Comparison of ENCODE assay signal across 12 cellular contexts in the genomic region with DNA sequence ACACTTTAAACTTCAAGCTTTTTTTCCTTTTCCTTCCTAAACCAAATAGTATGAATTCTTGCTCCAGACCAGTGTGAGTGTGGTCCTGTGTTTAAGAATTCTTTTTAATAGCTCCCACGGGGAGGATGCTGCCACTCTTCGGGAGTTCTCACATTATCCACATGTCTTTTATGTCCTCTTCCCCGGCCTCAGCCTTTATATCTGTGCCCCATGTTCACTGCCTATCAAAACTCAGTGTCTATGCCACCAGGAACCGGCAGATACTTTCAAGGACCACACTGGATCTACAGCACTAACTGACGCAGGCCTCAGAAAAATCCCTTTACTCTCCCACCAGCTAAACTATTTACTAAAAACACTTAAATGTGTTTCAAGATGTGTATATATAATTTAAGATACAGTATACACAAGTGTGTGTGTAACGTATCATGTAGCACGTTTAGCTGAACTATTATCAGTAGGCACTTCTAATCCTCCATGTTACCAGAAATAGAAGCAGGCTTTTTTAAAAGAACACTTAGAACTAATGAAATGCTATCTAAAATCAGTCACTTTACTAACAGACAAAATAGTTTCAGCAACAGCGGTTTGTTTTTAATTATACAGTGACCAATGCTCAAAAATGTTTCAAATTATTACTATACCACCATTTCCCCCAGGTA.
"Had no signal": no experiment of that assay in that cellular context is flagged by ENCODE, and none has a peak within 500 bp of the region (broad histone marks: within the 10 kb centered on the region; RNA-seq: fewer than 3 reads in every experiment).

No MANE protein-coding gene starts in this region.

- H3K27me3 Mint-ChIP-seq: activated CD4-positive, alpha-beta memory T cell treated with anti-CD3 and anti-CD28 coated beads, Interleukin-2, amount 10 ng/mL, durations not matched to agents 7 days and 5 days; activated CD4-positive, alpha-beta T cell treated with anti-CD3 and anti-CD28 coated beads for 36 hours; activated naive CD8-positive, alpha-beta T cell treated with anti-CD3 and anti-CD28 coated beads, Interleukin-2, amount 10 ng/mL, durations not matched to agents 7 days and 5 days; T-cell had no signal

- H3K9me3 Mint-ChIP-seq: activated CD4-positive, alpha-beta memory T cell treated with anti-CD3 and anti-CD28 coated beads, Interleukin-2, amount 10 ng/mL, durations not matched to agents 7 days and 5 days; activated naive CD8-positive, alpha-beta T cell treated with anti-CD3 and anti-CD28 coated beads, Interleukin-2, amount 10 ng/mL, durations not matched to agents 7 days and 5 days; activated T-cell treated with anti-CD3 and anti-CD28 coated beads, Interleukin-2, amount 50 U/mL, for 72 hours; immature natural killer cell; natural killer cell; T-cell had no signal

- H3K4me3 ChIP-seq: breast epithelium, skin epidermis had no signal

- H3K4me3 Mint-ChIP-seq: activated CD4-positive, alpha-beta memory T cell treated with anti-CD3 and anti-CD28 coated beads, Interleukin-2, amount 10 ng/mL, durations not matched to agents 7 days and 5 days; activated CD4-positive, alpha-beta T cell treated with anti-CD3 and anti-CD28 coated beads for 36 hours; activated naive CD8-positive, alpha-beta T cell treated with anti-CD3 and anti-CD28 coated beads, Interleukin-2, amount 10 ng/mL, durations not matched to agents 7 days and 5 days; activated T-cell treated with anti-CD3 and anti-CD28 coated beads, Interleukin-2, amount 50 U/mL, for 72 hours; immature natural killer cell; natural killer cell; T-cell had no signal

- H3K27ac Mint-ChIP-seq: activated CD4-positive, alpha-beta memory T cell treated with anti-CD3 and anti-CD28 coated beads, Interleukin-2, amount 10 ng/mL, durations not matched to agents 7 days and 5 days; activated CD4-positive, alpha-beta T cell treated with anti-CD3 and anti-CD28 coated beads for 36 hours; activated naive CD8-positive, alpha-beta T cell treated with anti-CD3 and anti-CD28 coated beads, Interleukin-2, amount 10 ng/mL, durations not matched to agents 7 days and 5 days; activated T-cell treated with anti-CD3 and anti-CD28 coated beads, Interleukin-2, amount 50 U/mL, for 72 hours; immature natural killer cell; natural killer cell; T-cell had no signal

- ATAC-seq: activated CD4-positive, alpha-beta T cell treated with anti-CD3 and anti-CD28 coated beads for 36 hours; activated T-cell treated with anti-CD3 and anti-CD28 coated beads, Interleukin-2, amount 50 U/mL, for 72 hours; natural killer cell; T-cell had no signal

- H3K36me3 Mint-ChIP-seq: natural killer cell had no signal

- H3K4me1 Mint-ChIP-seq: activated CD4-positive, alpha-beta memory T cell treated with anti-CD3 and anti-CD28 coated beads, Interleukin-2, amount 10 ng/mL, durations not matched to agents 7 days and 5 days; immature natural killer cell; natural killer cell had no signal

- H3K36me3 ChIP-seq: breast epithelium, WERI-Rb-1 had no signal

- H3K27me3 ChIP-seq: breast epithelium had no signal

- H3K4me1 ChIP-seq: breast epithelium had no signal

- H3K27ac ChIP-seq: breast epithelium, skin epidermis, WERI-Rb-1 had no signal

- H3K9me3 ChIP-seq: breast epithelium had no signal

- DNase-seq: activated CD4-positive, alpha-beta memory T cell treated with anti-CD3 and anti-CD28 coated beads, Interleukin-2, amount 10 ng/mL, durations not matched to agents 7 days and 5 days; activated CD4-positive, alpha-beta T cell treated with anti-CD3 and anti-CD28 coated beads for 36 hours; activated naive CD8-positive, alpha-beta T cell treated with anti-CD3 and anti-CD28 coated beads, Interleukin-2, amount 10 ng/mL, durations not matched to agents 7 days and 5 days; activated T-cell treated with anti-CD3 and anti-CD28 coated beads, Interleukin-2, amount 50 U/mL, for 72 hours; anterior cingulate cortex; immature natural killer cell; natural killer cell; T-cell; trophoblast cell; WERI-Rb-1 had no signal
